ENCODE assay signal across 13 cellular contexts in genomic region chr20:3813758-3814581, GRCh38. TPM values are rescaled to one million over a fixed set of nuclear protein-coding genes. Genes with fewer than 3 reads are reported as not detected.
DNase-seq lines count a peak whose midpoint lies in the region; TF ChIP-seq lines count a peak whose summit lies in the region.
"Had no signal": no experiment of that assay in that cellular context is flagged by ENCODE, and none has a peak within 500 bp of the region (broad histone marks: within the 10 kb centered on the region; RNA-seq: fewer than 3 reads in every experiment).

No MANE protein-coding gene starts in this region.

- no peak overlapping the region for H3K27ac ChIP-seq in testis

- 90 to 94% methylated on average over 14 of the region's 14 CpGs for WGBS in testis, 2 donors

- H3K27me3 ChIP-seq in testis, result no peaks in the 10 kb centered on the region
- H3K27me3 ChIP-seq: heart left ventricle had no signal

- H3K4me3 Mint-ChIP-seq in activated naive CD8-positive, alpha-beta T cell, result peak overlapping the region; percentile 47
- no peak overlapping the region for H3K4me3 Mint-ChIP-seq in nephron

- no peaks in the 10 kb centered on the region for H3K9me3 Mint-ChIP-seq in activated naive CD8-positive, alpha-beta T cell (ENCODE audit: low read depth)
- H3K9me3 Mint-ChIP-seq in nephron, result no peaks in the 10 kb centered on the region

- no peaks in the 10 kb centered on the region for H3K27me3 Mint-ChIP-seq in activated naive CD8-positive, alpha-beta T cell
- peaks cover 3% of the 10 kb centered on the region for H3K27me3 Mint-ChIP-seq in nephron (ENCODE audit: low read depth)

- peak overlapping the region; percentile 98 for H3K27ac Mint-ChIP-seq in activated naive CD8-positive, alpha-beta T cell
- peak overlapping the region in 2 of 3 experiments; percentile 99 to 100 for H3K27ac Mint-ChIP-seq in nephron

- H3K36me3 ChIP-seq in testis (ENCODE audit: low read depth, missing control alignments), result no peaks in the 10 kb centered on the region
- H3K36me3 ChIP-seq: heart left ventricle had no signal

- TF ChIP-seq CTCF in nephron (IDR thresholded peaks at IDR 0.05; ENCODE audit: unreplicated experiment in 3 of 3) (no peak), testis (IDR thresholded peaks at IDR 0.05) (no peak)

- DNase-seq in stimulated activated CD4-positive, alpha-beta T cell treated with anti-CD3 and anti-CD28 coated beads, Interleukin-15, amount 100 ng/mL, for 24 hours, result peak; percentile 47
- DNase-seq in stimulated activated CD4-positive, alpha-beta T cell treated with anti-CD3 and anti-CD28 coated beads, Interleukin-12 subunit alpha, Interleukin-12 subunit beta, amount 100 ng/mL, for 4 hours, result no peak
- DNase-seq in NCI-H345 treated with DMSO at 0.1 percent for 48 hours (lab: John Stamatoyannopoulos, UW; ENCODE audit: unreplicated experiment) (no peak), medulla oblongata (ENCODE audit: extremely low spot score) (no peak), Ammon's horn (ENCODE audit: low spot score) (no peak), testis (no peak)
- DNase-seq: activated CD8-positive, alpha-beta memory T cell treated with anti-CD3 and anti-CD28 coated beads for 24 hours; C1 segment of cervical spinal cord; heart left ventricle; NCI-H2171 treated with DMSO at 0.1 percent for 48 hours; nucleus accumbens had no signal

- peaks cover 78% of the 10 kb centered on the region for H3K4me1 Mint-ChIP-seq in activated naive CD8-positive, alpha-beta T cell (ENCODE audit: low read depth)
- peaks cover 33% of the 10 kb centered on the region for H3K4me1 Mint-ChIP-seq in nephron

- intact Hi-C loops in testis (cut with DNase I; ENCODE audit: low total_unique reads), result no loop called here

- no peak overlapping the region for H3K4me3 ChIP-seq in testis
- H3K4me3 ChIP-seq: heart left ventricle had no signal

- H3K9me3 ChIP-seq in testis, result no peaks in the 10 kb centered on the region
- H3K9me3 ChIP-seq: heart left ventricle had no signal

- no peaks in the 10 kb centered on the region for H3K36me3 Mint-ChIP-seq in activated naive CD8-positive, alpha-beta T cell
- H3K36me3 Mint-ChIP-seq in nephron (ENCODE audit: low read depth), result no peaks in the 10 kb centered on the region

- H3K4me1 ChIP-seq in testis, result peaks cover 34% of the 10 kb centered on the region

- TF ChIP-seq POLR2A in testis (IDR thresholded peaks at IDR 0.05), result no peak

RNA-seq across cellular contexts. Expression of gene AP5S1, which starts 6.4 kb away (rescaled TPM):
- 10 to 100 TPM; 25.9 to 26.6 TPM for total RNA-seq in testis
- 26.0 TPM for polyA plus RNA-seq in testis (ENCODE audit: insufficient read depth, low read depth, low replicate concordance)

RNA-seq across cellular contexts. Expression of gene CDC25B, which starts 17.9 kb away (rescaled TPM):
- 10 to 100 TPM; 25.4 to 45.6 TPM for total RNA-seq in testis
- 14.4 TPM for polyA plus RNA-seq in testis (ENCODE audit: insufficient read depth, low read depth, low replicate concordance)

RNA-seq across cellular contexts. Expression of gene CENPB, which starts 27.4 kb away (rescaled TPM):
- 10 to 100 TPM; 32.2 to 44.1 TPM for total RNA-seq in testis
- 24.8 TPM for polyA plus RNA-seq in testis (ENCODE audit: insufficient read depth, low read depth, low replicate concordance)

RNA-seq across cellular contexts. Expression of gene MAVS, which starts 32.7 kb away (rescaled TPM):
- 10 to 100 TPM; 28.5 to 34.6 TPM for total RNA-seq in testis
- 14.5 TPM for polyA plus RNA-seq in testis (ENCODE audit: insufficient read depth, low read depth, low replicate concordance)

RNA-seq across cellular contexts. Expression of gene SPEF1, which starts 32.7 kb away (rescaled TPM):
- total RNA-seq in testis, result 10 to 100 TPM in 1 of 2 donors, 1 to 10 TPM in 1; 9.8 to 12.1 TPM
- polyA plus RNA-seq in testis (ENCODE audit: insufficient read depth, low read depth, low replicate concordance), result 28.8 TPM
